ENCODE assay signal across 17 cellular contexts in the genomic region with DNA sequence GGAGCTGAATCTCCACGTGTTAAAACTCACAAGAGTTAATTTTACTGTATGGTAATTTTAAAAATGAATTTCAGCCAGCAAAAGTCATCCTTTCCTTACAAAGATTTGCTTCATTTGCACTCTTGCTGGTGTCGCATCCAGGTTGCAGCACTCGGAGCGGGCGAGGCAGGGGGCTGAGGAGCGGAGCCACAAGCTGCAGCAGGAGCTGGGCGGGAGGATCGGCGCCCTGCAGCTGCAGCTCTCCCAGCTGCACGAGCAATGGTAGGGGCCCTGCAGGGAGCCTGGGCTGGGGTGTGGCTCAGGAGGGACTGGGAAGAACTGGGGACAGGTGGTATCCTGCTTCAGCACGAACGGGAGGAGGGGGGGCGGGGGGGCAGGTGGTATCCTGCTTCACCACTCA.
"Had no signal": no experiment of that assay in that cellular context is flagged by ENCODE, and none has a peak within 500 bp of the region (broad histone marks: within the 10 kb centered on the region; RNA-seq: fewer than 3 reads in every experiment).

No MANE protein-coding gene starts in this region.

- DNase-seq: activated CD4-positive, alpha-beta memory T cell treated with anti-CD3 and anti-CD28 coated beads for 36 hours; activated CD4-positive, alpha-beta T cell treated with anti-CD3 and anti-CD28 coated beads for 36 hours; activated CD8-positive, alpha-beta memory T cell treated with anti-CD3 and anti-CD28 coated beads, Interleukin-2, amount 10 ng/mL, durations not matched to agents 7 days and 5 days; activated gamma-delta T cell; activated naive CD8-positive, alpha-beta T cell treated with anti-CD3 and anti-CD28 coated beads for 36 hours; activated T-cell treated with anti-CD3 and anti-CD28 coated beads, Interleukin-2, amount 50 U/mL, for 48 hours; amygdala; central memory CD4-positive, alpha-beta T cell; colonic mucosa; effector CD4-positive, alpha-beta T cell; esophagus squamous epithelium; glutamatergic neuron; hypothalamus; left ventricle myocardium inferior had no signal

- ATAC-seq: activated CD4-positive, alpha-beta T cell treated with anti-CD3 and anti-CD28 coated beads for 36 hours; activated CD8-positive, alpha-beta memory T cell treated with anti-CD3 and anti-CD28 coated beads, Interleukin-2, amount 10 ng/mL, durations not matched to agents 7 days and 5 days; natural killer cell treated with Interleukin-12 subunit alpha and Interleukin-12 subunit beta and Interleukin-15 and Interleukin-18, amount 100 ng/mL, for 72 hours; stimulated activated effector memory CD8-positive, alpha-beta T cell treated with anti-CD3 and anti-CD28 coated beads, Interleukin-12 subunit alpha, Interleukin-12 subunit beta, amount 100 ng/mL, for 72 hours had no signal

- H3K4me3 ChIP-seq: colonic mucosa, esophagus squamous epithelium, left ventricle myocardium inferior, thoracic aorta had no signal
